In genomic region chr6:7540595-7540994, GRCh38 we compare ENCODE assay signal across 8 cellular contexts. TPM values are rescaled to one million over a fixed set of nuclear protein-coding genes. Genes with fewer than 3 reads are reported as not detected.
A peak's percentile ranks its signal among the peaks of the same experiment; 100 is the strongest.
DNase-seq lines count a peak whose midpoint lies in the region; ATAC-seq and TF ChIP-seq lines count a peak whose summit lies in the region.

No MANE protein-coding gene starts in this region.

- TF ChIP-seq CTCF in SK-N-SH (IDR thresholded peaks at IDR 0.05), result no peak
- TF ChIP-seq CTCF in brain microvascular endothelial cell (IDR thresholded peaks at IDR 0.05; ENCODE audit: low read depth, low read length, missing control alignments), result no peak

- no peaks in the 10 kb centered on the region for H3K9me2 ChIP-seq in SK-N-SH

- in situ Hi-C loops in brain microvascular endothelial cell (cut with HindIII; ENCODE audit: low pct_ligation_motif_present, low sequenced_read_pairs), result no loop called here

- H3K4me2 ChIP-seq in SK-N-SH, result no peak overlapping the region

- no peak for TF ChIP-seq EP300 in SK-N-SH (IDR thresholded peaks at IDR 0.05; ENCODE audit: borderline replicate concordance in 1 of 2, low read depth in 1 of 2, low read length in 1 of 2)

- H3K79me2 ChIP-seq in SK-N-SH (ENCODE audit: insufficient read depth), result no peaks in the 10 kb centered on the region

- POLR2A ChIA-PET in SK-N-SH (lab: Yijun Ruan, JAX), result no interaction called here

- H2AFZ ChIP-seq in SK-N-SH (ENCODE audit: low read depth), result no peak overlapping the region

- no peaks in the 10 kb centered on the region for H3F3A ChIP-seq in SK-N-SH (replicated peaks; ENCODE audit: insufficient read depth)

- CTCF ChIA-PET in SK-N-SH (lab: Yijun Ruan, JAX), result no interaction called here

- TF ChIP-seq RAD21 in SK-N-SH (IDR thresholded peaks at IDR 0.05; ENCODE audit: low read length), result no peak

- no peaks in the 10 kb centered on the region for H3K9me3 ChIP-seq in SK-N-SH

- H3K36me3 Mint-ChIP-seq in immature natural killer cell, result no peaks in the 10 kb centered on the region
- no peaks in the 10 kb centered on the region for H3K36me3 Mint-ChIP-seq in stimulated activated naive B cell treated with anti-CD40 and anti-IgM and Interleukin-4, amounts not matched to agents 10 μg/mL and 1 μg/mL and 100 μg/mL, for 72 hours

- no peak overlapping the region for H3K27ac ChIP-seq in SK-N-SH (ENCODE audit: low read depth in 2 of 2, low read length in 1 of 2)
- H3K27ac ChIP-seq in brain microvascular endothelial cell, result peak overlapping the region; percentile 70

- H3K27ac Mint-ChIP-seq in immature natural killer cell, result no peak overlapping the region
- no peak overlapping the region for H3K27ac Mint-ChIP-seq in stimulated activated naive B cell treated with anti-CD40 and anti-IgM and Interleukin-4, amounts not matched to agents 10 μg/mL and 1 μg/mL and 100 μg/mL, for 72 hours

- DNase-seq in SK-N-SH, result peak; percentile 19
- peak; percentile 62 for DNase-seq in brain microvascular endothelial cell
- DNase-seq in immature natural killer cell, result no peak
- DNase-seq in stimulated activated naive B cell treated with anti-CD40 and anti-IgM and Interleukin-4, amounts not matched to agents 10 μg/mL and 1 μg/mL and 100 μg/mL, for 72 hours, result no peak
- DNase-seq in anterior cingulate cortex (lab: John Stamatoyannopoulos, UW), result no peak

- H3K9ac ChIP-seq in SK-N-SH, result no peak overlapping the region

- H4K20me1 ChIP-seq in SK-N-SH (ENCODE audit: insufficient read depth), result no peaks in the 10 kb centered on the region

- peak overlapping the region; percentile 46 to 69 (median 58) for H3K4me3 Mint-ChIP-seq in immature natural killer cell
- H3K4me3 Mint-ChIP-seq in stimulated activated naive B cell treated with anti-CD40 and anti-IgM and Interleukin-4, amounts not matched to agents 10 μg/mL and 1 μg/mL and 100 μg/mL, for 72 hours, result peak overlapping the region; percentile 63 to 96

- H3K27me3 Mint-ChIP-seq in immature natural killer cell (ENCODE audit: low read depth in 3 of 3), result peaks cover 13 to 40% (median 14%) of the 10 kb centered on the region in 3 donors
- H3K27me3 Mint-ChIP-seq in stimulated activated naive B cell treated with anti-CD40 and anti-IgM and Interleukin-4, amounts not matched to agents 10 μg/mL and 1 μg/mL and 100 μg/mL, for 72 hours, result peaks cover 47 to 54% of the 10 kb centered on the region in 2 donors

- H3K36me3 ChIP-seq in SK-N-SH (replicated peaks in 1 of 2; ENCODE audit: control insufficient read depth in 1 of 2, insufficient read depth in 2 of 2, low read length in 1 of 2) (no peaks in the 10 kb centered on the region), brain microvascular endothelial cell (replicated peaks) (no peaks in the 10 kb centered on the region)

- ATAC-seq in SK-N-SH treated with all-trans-retinoic acid at 6 μM for 48 hours (no peak), GM19035 (IDR thresholded peaks at IDR 0.05; ENCODE audit: unreplicated experiment) (no peak), GM18867 (IDR thresholded peaks at IDR 0.05; ENCODE audit: unreplicated experiment) (no peak)
- ATAC-seq in stimulated activated naive B cell treated with anti-CD40 and anti-IgM and Interleukin-4, amounts not matched to agents 10 μg/mL and 1 μg/mL and 100 μg/mL, for 72 hours (replicated peaks), result no peak

- no peaks in the 10 kb centered on the region; a peak in 1 of 4 replicates for H3K4me1 ChIP-seq in SK-N-SH (ENCODE audit: control insufficient read depth in 1 of 2, insufficient read depth in 2 of 2, low read depth in 1 of 2, low read length in 1 of 2)

- H3K27me3 ChIP-seq in SK-N-SH (ENCODE audit: insufficient read depth) (peaks cover 77% of the 10 kb centered on the region), brain microvascular endothelial cell (replicated peaks) (no peaks in the 10 kb centered on the region)

- H3K9me3 Mint-ChIP-seq in immature natural killer cell, result no peaks in the 10 kb centered on the region
- no peaks in the 10 kb centered on the region for H3K9me3 Mint-ChIP-seq in stimulated activated naive B cell treated with anti-CD40 and anti-IgM and Interleukin-4, amounts not matched to agents 10 μg/mL and 1 μg/mL and 100 μg/mL, for 72 hours

- WGBS in SK-N-SH (ENCODE audit: low lambda C conversion rate), result 31% methylated on average over 17 of the region's 17 CpGs

- no peak overlapping the region for H3K4me3 ChIP-seq in SK-N-SH (ENCODE audit: low read depth in 2 of 2, low read length in 1 of 2)
- peak overlapping the region; percentile 81 for H3K4me3 ChIP-seq in brain microvascular endothelial cell (ENCODE audit: low read depth, low read length)

- peaks cover 10 to 12% of the 10 kb centered on the region in 2 donors for H3K4me1 Mint-ChIP-seq in immature natural killer cell
- peaks cover 15 to 30% of the 10 kb centered on the region in 2 donors for H3K4me1 Mint-ChIP-seq in stimulated activated naive B cell treated with anti-CD40 and anti-IgM and Interleukin-4, amounts not matched to agents 10 μg/mL and 1 μg/mL and 100 μg/mL, for 72 hours

TF ChIP-seq in SK-N-SH, 30 proteins besides CTCF, POLR2A, EP300 and RAD21 (continues in another document):
- TF ChIP-seq JUND (IDR thresholded peaks at IDR 0.05) (no peak), ZBTB33 (IDR thresholded peaks at IDR 0.05; ENCODE audit: borderline replicate concordance, low read depth) (no peak), TEAD4 (IDR thresholded peaks at IDR 0.05; ENCODE audit: borderline replicate concordance, insufficient read depth) (no peak), YY1 (IDR thresholded peaks at IDR 0.05; ENCODE audit: low read depth) (no peak)
- TF ChIP-seq, protein P1, sequence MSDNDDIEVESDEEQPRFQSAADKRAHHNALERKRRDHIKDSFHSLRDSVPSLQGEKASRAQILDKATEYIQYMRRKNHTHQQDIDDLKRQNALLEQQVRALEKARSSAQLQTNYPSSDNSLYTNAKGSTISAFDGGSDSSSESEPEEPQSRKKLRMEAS (IDR thresholded peaks at IDR 0.05; ENCODE audit: low read depth), result no peak

TF ChIP-seq in SK-N-SH treated with all-trans-retinoic acid at 6 μM for 48 hours, 23 proteins besides CTCF, POLR2A, EP300 and RAD21:
- TF ChIP-seq, protein P2, sequence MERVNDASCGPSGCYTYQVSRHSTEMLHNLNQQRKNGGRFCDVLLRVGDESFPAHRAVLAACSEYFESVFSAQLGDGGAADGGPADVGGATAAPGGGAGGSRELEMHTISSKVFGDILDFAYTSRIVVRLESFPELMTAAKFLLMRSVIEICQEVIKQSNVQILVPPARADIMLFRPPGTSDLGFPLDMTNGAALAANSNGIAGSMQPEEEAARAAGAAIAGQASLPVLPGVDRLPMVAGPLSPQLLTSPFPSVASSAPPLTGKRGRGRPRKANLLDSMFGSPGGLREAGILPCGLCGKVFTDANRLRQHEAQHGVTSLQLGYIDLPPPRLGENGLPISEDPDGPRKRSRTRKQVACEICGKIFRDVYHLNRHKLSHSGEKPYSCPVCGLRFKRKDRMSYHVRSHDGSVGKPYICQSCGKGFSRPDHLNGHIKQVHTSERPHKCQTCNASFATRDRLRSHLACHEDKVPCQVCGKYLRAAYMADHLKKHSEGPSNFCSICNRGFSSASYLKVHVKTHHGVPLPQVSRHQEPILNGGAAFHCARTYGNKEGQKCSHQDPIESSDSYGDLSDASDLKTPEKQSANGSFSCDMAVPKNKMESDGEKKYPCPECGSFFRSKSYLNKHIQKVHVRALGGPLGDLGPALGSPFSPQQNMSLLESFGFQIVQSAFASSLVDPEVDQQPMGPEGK (CRISPR knock-in tag; IDR thresholded peaks at IDR 0.05; ENCODE audit: borderline replicate concordance), result no peak
- TF ChIP-seq ESRRG (CRISPR knock-in tag; IDR thresholded peaks at IDR 0.05) (no peak), BACH2 (CRISPR knock-in tag; IDR thresholded peaks at IDR 0.05; ENCODE audit: borderline replicate concordance) (no peak), RARB (CRISPR knock-in tag; IDR thresholded peaks at IDR 0.05) (no peak), ARNTL (CRISPR knock-in tag; IDR thresholded peaks at IDR 0.05; ENCODE audit: borderline replicate concordance, low read depth) (no peak), TOX (CRISPR knock-in tag; IDR thresholded peaks at IDR 0.05; ENCODE audit: borderline replicate concordance) (no peak)
TF ChIP-seq in SK-N-SH treated with all-trans-retinoic acid at 6 μM for 48 hours: peak in this region for 0.

RNA-seq across cellular contexts. Expression of gene DSP, which starts 0.9 kb away (rescaled TPM):
- polyA plus RNA-seq in SK-N-SH (2012; rRNA removed) (0.02 TPM in 1 of 2 replicates, not detected in the other), immature natural killer cell (not detected)
- 0.01 TPM in 1 of 2 replicates, not detected in the other for polyA plus RNA-seq in SK-N-SH (2012; cell fraction: cytosol; rRNA removed)
- polyA plus RNA-seq in SK-N-SH (2012; cell fraction: nucleus; rRNA removed), result 0.01 TPM in 1 of 2 replicates, not detected in the other

RNA-seq across cellular contexts. Expression of gene SNRNP48, which starts 49.4 kb away (rescaled TPM):
- polyA plus RNA-seq in SK-N-SH (2012; rRNA removed), result 4.3 and 5.7 TPM in 2 replicates
- polyA plus RNA-seq in SK-N-SH (2012; cell fraction: cytosol; rRNA removed), result 3.7 and 4.3 TPM in 2 replicates
- 4.4 and 10.4 TPM in 2 replicates for polyA plus RNA-seq in SK-N-SH (2012; cell fraction: nucleus; rRNA removed)
- 1 to 10 TPM; 4.2 to 10.0 (median 9.8) TPM for polyA plus RNA-seq in immature natural killer cell

Comparison
In these comparisons a context has a peak if more than half of its experiments do, and no peak if none do; other contexts are left out.
1. DNase-seq: peak in SK-N-SH (single experiment) and brain microvascular endothelial cell (single experiment); none in immature natural killer cell (0 of 3), stimulated activated naive B cell treated with anti-CD40 and anti-IgM and Interleukin-4, amounts not matched to agents 10 μg/mL and 1 μg/mL and 100 μg/mL, for 72 hours (single experiment) and anterior cingulate cortex (0 of 58).